ENCODE assay signal across 1 cellular context in the genomic region with DNA sequence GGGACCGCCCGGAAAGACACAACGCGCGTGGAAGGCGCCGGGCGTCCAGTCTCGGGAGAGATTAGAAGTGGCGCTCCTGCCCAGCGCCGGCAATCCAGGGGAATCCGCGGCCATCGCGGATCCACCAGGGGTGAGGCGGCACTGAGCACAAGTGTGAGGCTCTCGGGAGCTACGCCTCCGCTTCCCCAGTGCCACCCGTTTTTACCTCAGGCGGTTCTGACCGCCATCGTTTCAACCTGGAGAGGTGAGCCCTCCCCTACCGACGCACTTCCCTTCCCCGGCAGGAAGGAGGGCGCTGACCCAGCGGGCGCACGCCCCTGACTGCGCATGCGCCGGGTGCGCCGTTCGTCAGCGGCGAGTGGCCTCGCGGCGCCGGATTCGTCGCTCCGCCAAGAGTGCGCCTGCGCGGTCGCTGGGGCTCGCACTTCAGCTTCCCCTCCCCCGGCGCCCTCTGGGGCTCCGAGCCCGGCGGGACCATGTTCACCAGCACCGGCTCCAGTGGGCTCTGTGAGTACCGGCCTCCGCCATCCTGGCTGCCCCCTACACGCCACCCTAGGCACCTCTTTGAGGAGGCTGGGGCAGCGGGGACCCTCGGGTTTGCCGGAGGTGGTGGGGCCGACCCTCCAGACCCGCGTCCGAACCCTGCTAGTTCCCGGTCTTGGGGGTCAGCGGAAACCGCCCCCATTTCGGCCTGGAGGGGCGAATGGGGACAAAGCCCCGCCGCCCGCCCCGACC.
TF ChIP-seq lines count a peak whose summit lies in the region.

A gene with protein sequence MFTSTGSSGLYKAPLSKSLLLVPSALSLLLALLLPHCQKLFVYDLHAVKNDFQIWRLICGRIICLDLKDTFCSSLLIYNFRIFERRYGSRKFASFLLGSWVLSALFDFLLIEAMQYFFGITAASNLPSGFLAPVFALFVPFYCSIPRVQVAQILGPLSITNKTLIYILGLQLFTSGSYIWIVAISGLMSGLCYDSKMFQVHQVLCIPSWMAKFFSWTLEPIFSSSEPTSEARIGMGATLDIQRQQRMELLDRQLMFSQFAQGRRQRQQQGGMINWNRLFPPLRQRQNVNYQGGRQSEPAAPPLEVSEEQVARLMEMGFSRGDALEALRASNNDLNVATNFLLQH (plus strand): TSS at position 422 of the 735 bp plus-strand sequence. CDS start 55 bp downstream, at position 477.

TF ChIP-seq in H1, 55 proteins besides CTCF, POLR2A, EP300 and RAD21 (continued from another document):
- peak; percentile 52; the same call in 1 of the 2 replicates for TF ChIP-seq SP4 (IDR thresholded peaks at IDR 0.05; ENCODE audit: low read length)
- TF ChIP-seq BACH1 (IDR thresholded peaks at IDR 0.05; ENCODE audit: low read length): 0 out of 2 replicates have a peak, but pooled peaks have one; percentile 14
- peak; percentile 44; the same call in 1 of the 2 replicates for TF ChIP-seq CHD2 (IDR thresholded peaks at IDR 0.05; ENCODE audit: low read length)
- TF ChIP-seq NRF1 (IDR thresholded peaks at IDR 0.05; ENCODE audit: low read depth, low read length): peak; percentile 80
- peak; percentile 91 for TF ChIP-seq TBP (IDR thresholded peaks at IDR 0.05; ENCODE audit: low read depth, low read length)
- no peak for TF ChIP-seq SIRT6 (IDR thresholded peaks at IDR 0.05; ENCODE audit: low read length)
- peak; percentile 100 for TF ChIP-seq POLR2AphosphoS5 (IDR thresholded peaks at IDR 0.05; ENCODE audit: low read depth, low read length)
- TF ChIP-seq RBBP5 (IDR thresholded peaks at IDR 0.05; ENCODE audit: borderline replicate concordance, low read depth, low read length): peak; percentile 38; the same call in 1 of the 2 replicates
- TF ChIP-seq ASH2L (IDR thresholded peaks at IDR 0.05; ENCODE audit: low read length): peak; percentile 86
- TF ChIP-seq CHD1 (IDR thresholded peaks at IDR 0.05; ENCODE audit: low read depth, low read length): no peak
- TF ChIP-seq TAF7 (optimal IDR thresholded peaks at IDR 0.05; ENCODE audit: borderline replicate concordance, low read depth, low read length): peak; percentile 95
- TF ChIP-seq CREB1 (IDR thresholded peaks at IDR 0.05): peak; percentile 51
